Comparison of ENCODE assay signal across 13 cellular contexts in the genomic region with DNA sequence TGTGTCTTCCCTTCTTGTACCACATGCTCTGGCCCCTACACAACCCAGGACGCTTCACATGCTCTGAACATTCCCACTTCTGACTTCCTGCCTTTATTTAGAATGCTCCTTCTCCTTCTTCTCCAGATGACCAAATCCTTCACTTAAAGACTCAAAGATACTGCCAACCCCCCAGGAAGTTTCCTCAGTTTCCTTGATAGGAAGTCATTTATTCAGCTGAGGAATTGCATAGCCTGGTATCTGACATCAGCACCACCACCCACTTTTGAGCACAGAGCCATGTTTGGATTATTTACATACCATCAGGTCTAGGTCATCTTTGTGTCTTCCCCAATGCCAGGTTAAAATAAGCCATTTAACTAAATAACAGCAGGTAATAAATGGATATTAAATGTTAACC. TPM values are rescaled to one million over a fixed set of nuclear protein-coding genes. Genes with fewer than 3 reads are reported as not detected.
DNase-seq lines count a peak whose midpoint lies in the region; ATAC-seq and TF ChIP-seq lines count a peak whose summit lies in the region.
"Had no signal": no experiment of that assay in that cellular context is flagged by ENCODE, and none has a peak within 500 bp of the region (broad histone marks: within the 10 kb centered on the region; RNA-seq: fewer than 3 reads in every experiment).

No MANE protein-coding gene starts in this region.

- peak overlapping the region; percentile 56; the same call in 1 of the 2 replicates for H3K23ac ChIP-seq in IMR-90 (ENCODE audit: low read depth, low read length)
- no peak overlapping the region for H3K23ac ChIP-seq in mesenchymal stem cell (ENCODE audit: low read length in 2 of 2)

- H3K4me2 ChIP-seq in IMR-90 (ENCODE audit: low read depth, low read length) (no peak overlapping the region), mesenchymal stem cell (ENCODE audit: low read length, poor library complexity, severe bottlenecking) (no peak overlapping the region)
- H3K4me2 ChIP-seq: BLaER1 had no signal

- H4K91ac ChIP-seq in IMR-90 (ENCODE audit: insufficient read depth, low read depth, low read length) (peak overlapping the region; percentile 38; the same call in 1 of the 2 replicates), mesenchymal stem cell (ENCODE audit: low read length) (no peak overlapping the region)

- H2AK5ac ChIP-seq in IMR-90 (ENCODE audit: low read depth, low read length) = peak overlapping the region; percentile 35; the same call in 1 of the 2 replicates
- H2AK5ac ChIP-seq in mesenchymal stem cell (ENCODE audit: low read length, severe bottlenecking) = no peak overlapping the region

- no peak overlapping the region for H3K18ac ChIP-seq in IMR-90 (ENCODE audit: low read depth, low read length)
- H3K18ac ChIP-seq in mesenchymal stem cell (ENCODE audit: low read depth in 1 of 2, low read length in 2 of 2) = peak overlapping the region in 1 of 2 experiments; percentile 70

- H2BK120ac ChIP-seq in IMR-90 (ENCODE audit: low read depth, low read length) = peak overlapping the region; percentile 75
- no peak overlapping the region for H2BK120ac ChIP-seq in mesenchymal stem cell (ENCODE audit: low read depth, low read length)

- no peaks in the 10 kb centered on the region for H3K9me3 Mint-ChIP-seq in stimulated activated naive CD8-positive, alpha-beta T cell treated with anti-CD3 and anti-CD28 coated beads, Interleukin-15, amount 100 ng/mL, for 72 hours
- H3K9me3 Mint-ChIP-seq: activated T-helper 1 cell treated with anti-CD3 and anti-CD28 coated beads, Interleukin-12 subunit alpha, Interleukin-12 subunit beta, Interleukin-2, Interleukin-4 antibody, amounts not matched to agents 30 ng/mL and 10 ng/mL and 1 ng/mL, durations not matched to agents 14 hours and 24 hours and 36 hours had no signal

- CTCF ChIA-PET in IMR-90 (lab: Yijun Ruan, JAX) = no interaction called here

- H3K4me1 ChIP-seq in IMR-90 (ENCODE audit: control insufficient read depth, insufficient read depth, low read length) = peaks cover 12% of the 10 kb centered on the region
- no peaks in the 10 kb centered on the region for H3K4me1 ChIP-seq in mesenchymal stem cell (ENCODE audit: control insufficient read depth, insufficient read depth, low read depth, low read length)
- H3K4me1 ChIP-seq: BLaER1 had no signal

- H3K79me1 ChIP-seq in IMR-90 (ENCODE audit: low read depth in 1 of 2, low read length in 2 of 2) (no peaks in the 10 kb centered on the region), mesenchymal stem cell (replicated peaks; ENCODE audit: low read length, poor library complexity, severe bottlenecking) (no peaks in the 10 kb centered on the region)

- H4K20me1 ChIP-seq in IMR-90 (ENCODE audit: insufficient read depth, low read length) = no peaks in the 10 kb centered on the region
- H4K20me1 ChIP-seq: BLaER1 had no signal

- H2BK5ac ChIP-seq in IMR-90 (ENCODE audit: low read depth, low read length, poor library complexity, severe bottlenecking) = peak overlapping the region; percentile 10
- H2BK5ac ChIP-seq in mesenchymal stem cell (ENCODE audit: low read depth, low read length, poor library complexity, severe bottlenecking) = no peak overlapping the region

- no peaks in the 10 kb centered on the region for H3K27me3 ChIP-seq in IMR-90 (ENCODE audit: control insufficient read depth, insufficient read depth, low read length)
- H3K27me3 ChIP-seq in mesenchymal stem cell (ENCODE audit: control insufficient read depth in 1 of 2, insufficient read depth in 1 of 2, low read length in 2 of 2) = peaks cover 0 to 4% of the 10 kb centered on the region in 2 experiments
- H3K27me3 ChIP-seq: BLaER1, ovary had no signal

- no peak overlapping the region for H3K4me3 ChIP-seq in IMR-90 (ENCODE audit: insufficient read depth, low read depth, low read length)
- H3K4me3 ChIP-seq in cardiac fibroblast (replicated peaks in 1 of 2; ENCODE audit: low read depth in 2 of 2, low read length in 2 of 2) = no peak overlapping the region
- H3K4me3 ChIP-seq in mesenchymal stem cell (ENCODE audit: insufficient read depth in 1 of 2, low read depth in 1 of 2, low read length in 2 of 2) = no peak overlapping the region
- H3K4me3 ChIP-seq: BLaER1, ovary had no signal

- POLR2A ChIA-PET in IMR-90 (lab: Charles Lee; ENCODE audit: unreplicated experiment) = no interaction called here

- H3K4me3 Mint-ChIP-seq in stimulated activated naive CD8-positive, alpha-beta T cell treated with anti-CD3 and anti-CD28 coated beads, Interleukin-15, amount 100 ng/mL, for 72 hours = no peak overlapping the region
- H3K4me3 Mint-ChIP-seq: activated T-helper 1 cell treated with anti-CD3 and anti-CD28 coated beads, Interleukin-12 subunit alpha, Interleukin-12 subunit beta, Interleukin-2, Interleukin-4 antibody, amounts not matched to agents 30 ng/mL and 10 ng/mL and 1 ng/mL, durations not matched to agents 14 hours and 24 hours and 36 hours had no signal

- H2BK15ac ChIP-seq in IMR-90 (ENCODE audit: low read depth, low read length) (peak overlapping the region; percentile 66; the same call in 2 of the 3 replicates), mesenchymal stem cell (ENCODE audit: low read depth, poor library complexity, severe bottlenecking) (no peak overlapping the region)

- TF ChIP-seq POLR2A in IMR-90 (IDR thresholded peaks at IDR 0.05; ENCODE audit: low read depth, low read length) = no peak

- H2BK20ac ChIP-seq in IMR-90 (ENCODE audit: low read depth, low read length) = peak overlapping the region; percentile 64

- peaks cover 33% of the 10 kb centered on the region for H3K4me1 Mint-ChIP-seq in stimulated activated naive CD8-positive, alpha-beta T cell treated with anti-CD3 and anti-CD28 coated beads, Interleukin-15, amount 100 ng/mL, for 72 hours

- DNase-seq in IMR-90 (peak; percentile 63), cardiac fibroblast (ENCODE audit: low read depth in 2 of 2) (peak; percentile 36 to 57), mesenchymal stem cell (peak; percentile 52), CD1c-positive myeloid dendritic cell (ENCODE audit: extremely low spot score) (no peak), putamen (ENCODE audit: low spot score) (no peak)
- DNase-seq in stimulated activated CD4-positive, alpha-beta T cell treated with anti-CD3 and anti-CD28 coated beads, Interleukin-4, amount 100 ng/mL, for 1 hour = no peak
- DNase-seq in stimulated activated naive CD8-positive, alpha-beta T cell treated with anti-CD3 and anti-CD28 coated beads, Interleukin-15, amount 100 ng/mL, for 72 hours = no peak
- DNase-seq: activated CD4-positive, alpha-beta T cell treated with anti-CD3 and anti-CD28 coated beads, Interleukin-2, amount 50 U/mL, for 48 hours; DMS79; ovary had no signal

- peak overlapping the region in 1 of 2 donors; percentile 51 for H3K27ac Mint-ChIP-seq in stimulated activated naive CD8-positive, alpha-beta T cell treated with anti-CD3 and anti-CD28 coated beads, Interleukin-15, amount 100 ng/mL, for 72 hours
- H3K27ac Mint-ChIP-seq: activated T-helper 1 cell treated with anti-CD3 and anti-CD28 coated beads, Interleukin-12 subunit alpha, Interleukin-12 subunit beta, Interleukin-2, Interleukin-4 antibody, amounts not matched to agents 30 ng/mL and 10 ng/mL and 1 ng/mL, durations not matched to agents 14 hours and 24 hours and 36 hours had no signal

- peak overlapping the region; percentile 62 for H2AK9ac ChIP-seq in IMR-90 (replicated peaks; ENCODE audit: low read depth, low read length, poor library complexity)

- H3K4ac ChIP-seq in IMR-90 (ENCODE audit: low read depth, low read length) = peak overlapping the region; percentile 33; the same call in 1 of the 2 replicates
- H3K4ac ChIP-seq in mesenchymal stem cell (ENCODE audit: low read depth in 1 of 2, low read length in 2 of 2) = no peak overlapping the region

- H3K36me3 ChIP-seq in IMR-90 (ENCODE audit: control insufficient read depth, insufficient read depth, low read length) (no peaks in the 10 kb centered on the region), mesenchymal stem cell (ENCODE audit: control insufficient read depth in 1 of 2, insufficient read depth in 2 of 2, low read depth in 1 of 2, low read length in 2 of 2) (no peaks in the 10 kb centered on the region)
- H3K36me3 ChIP-seq: BLaER1, ovary had no signal

- TF ChIP-seq CTCF in C4-2B (conservative IDR thresholded peaks at IDR 0.05) (no peak), IMR-90 (conservative IDR thresholded peaks at IDR 0.05; ENCODE audit: low read depth, low read length) (no peak), cardiac fibroblast (IDR thresholded peaks at IDR 0.05; ENCODE audit: low read depth, low read length) (no peak)

- H3K27me3 Mint-ChIP-seq in stimulated activated naive CD8-positive, alpha-beta T cell treated with anti-CD3 and anti-CD28 coated beads, Interleukin-15, amount 100 ng/mL, for 72 hours = no peaks in the 10 kb centered on the region

- H3K14ac ChIP-seq in IMR-90 (replicated peaks; ENCODE audit: low read depth, low read length) = peak overlapping the region; percentile 81
- H3K14ac ChIP-seq in mesenchymal stem cell (ENCODE audit: low read length in 2 of 2) = peak overlapping the region in 1 of 2 experiments; percentile 32

- peaks cover 13% of the 10 kb centered on the region for H3K9me1 ChIP-seq in IMR-90 (ENCODE audit: insufficient read depth, low read length)

- H2BK12ac ChIP-seq in mesenchymal stem cell (ENCODE audit: low read length in 2 of 2) = peak overlapping the region in 1 of 2 experiments; percentile 78

- ATAC-seq in IMR-90 (ENCODE audit: low read depth) = peak; percentile 52; the same call in 1 of the 2 replicates
- ATAC-seq in stimulated activated naive CD8-positive, alpha-beta T cell treated with anti-CD3 and anti-CD28 coated beads, Interleukin-15, amount 100 ng/mL, for 72 hours = no peak

- H3K9me3 ChIP-seq in IMR-90 (ENCODE audit: control insufficient read depth, insufficient read depth, low read length) = no peaks in the 10 kb centered on the region
- no peaks in the 10 kb centered on the region for H3K9me3 ChIP-seq in mesenchymal stem cell (ENCODE audit: control insufficient read depth, low read length)
- H3K9me3 ChIP-seq: BLaER1, ovary had no signal

- no peak for TF ChIP-seq RAD21 in IMR-90 (IDR thresholded peaks at IDR 0.05; ENCODE audit: low read length)

- peak overlapping the region; percentile 11 to 65; a peak in 2 of 4 replicates for H4K8ac ChIP-seq in IMR-90 (ENCODE audit: low read depth in 2 of 2, low read length in 2 of 2)
- H4K8ac ChIP-seq in mesenchymal stem cell (ENCODE audit: low read length) = no peak overlapping the region

- H3K56ac ChIP-seq in IMR-90 (ENCODE audit: extremely low read depth, insufficient read depth, low read length) = no peak overlapping the region

- dilution Hi-C loops in IMR-90 (cut with HindIII; ENCODE audit: low sequenced_read_pairs, unreplicated experiment) = no loop called here

- H3K9ac ChIP-seq in IMR-90 (ENCODE audit: low read depth, low read length) (no peak overlapping the region), mesenchymal stem cell (ENCODE audit: low read length) (no peak overlapping the region)
- H3K9ac ChIP-seq: BLaER1 had no signal

- no peak overlapping the region for H4K5ac ChIP-seq in IMR-90 (ENCODE audit: low read depth, low read length)

- WGBS in IMR-90 (ENCODE audit: extremely low coverage in 2 of 2, insufficient read length in 1 of 2), 2 experiments = 71% methylated on average over 1 of the region's 1 CpG; no CpG with 5 or more reads in 1 of the 2 experiments
- 28% methylated on average over 1 of the region's 1 CpG for WGBS in mesenchymal stem cell

- no TSS peak for BruUV-seq in IMR-90 (replicated peaks; lab: Mats Ljungman, UMichigan)

- peak overlapping the region; percentile 22; the same call in 1 of the 2 replicates for H3K27ac ChIP-seq in C4-2B
- 0 out of 2 replicates have a peak overlapping the region, but pooled peaks have one; percentile 7 for H3K27ac ChIP-seq in IMR-90 (ENCODE audit: insufficient read depth, low read length)
- H3K27ac ChIP-seq in mesenchymal stem cell (ENCODE audit: low read length, poor library complexity, severe bottlenecking) = no peak overlapping the region
- H3K27ac ChIP-seq: BLaER1, ovary had no signal

- intact Hi-C loops in IMR-90 (cut with micrococcal nuclease) = no loop called here

- peak overlapping the region; percentile 80 for H2AFZ ChIP-seq in IMR-90 (replicated peaks; ENCODE audit: low read length, poor library complexity)
- peak overlapping the region; percentile 42 for H2AFZ ChIP-seq in mesenchymal stem cell (ENCODE audit: low read depth, low read length)

- in situ Hi-C loops in IMR-90 (cut with MboI; ENCODE audit: low sequenced_read_pairs) = no loop called here

RNA-seq across cellular contexts. Expression of a gene that starts 42.4 kb away (rescaled TPM):
- under 0.01 TPM in 2 replicates for total RNA-seq in IMR-90 (2012; rRNA removed)
- polyA plus RNA-seq in IMR-90 (2012; rRNA removed) = 0.16 and 0.21 TPM in 2 replicates
- 0.05 and 0.12 TPM in 2 replicates for polyA plus RNA-seq in IMR-90 (2012; cell fraction: cytosol; rRNA removed)
- polyA plus RNA-seq in IMR-90 (2012; cell fraction: nucleus; rRNA removed; ENCODE audit: low replicate concordance) = 0.85 and 1.0 TPM in 2 replicates
- 0.10 TPM for polyA plus RNA-seq in mesenchymal stem cell (2013, experiment 1 of 2)
- polyA plus RNA-seq in mesenchymal stem cell (2013, experiment 2 of 2) = 0.05 TPM

Comparison
In these comparisons a context has a peak if more than half of its experiments do, and no peak if none do; other contexts are left out.
1. DNase-seq: peak in IMR-90 (single experiment), cardiac fibroblast (2 of 2) and mesenchymal stem cell (single experiment); none in CD1c-positive myeloid dendritic cell (single experiment), putamen (single experiment), stimulated activated CD4-positive, alpha-beta T cell treated with anti-CD3 and anti-CD28 coated beads, Interleukin-4, amount 100 ng/mL, for 1 hour (single experiment) and stimulated activated naive CD8-positive, alpha-beta T cell treated with anti-CD3 and anti-CD28 coated beads, Interleukin-15, amount 100 ng/mL, for 72 hours (0 of 2).